ENCODE assay signal across 37 cellular contexts in the genomic region with DNA sequence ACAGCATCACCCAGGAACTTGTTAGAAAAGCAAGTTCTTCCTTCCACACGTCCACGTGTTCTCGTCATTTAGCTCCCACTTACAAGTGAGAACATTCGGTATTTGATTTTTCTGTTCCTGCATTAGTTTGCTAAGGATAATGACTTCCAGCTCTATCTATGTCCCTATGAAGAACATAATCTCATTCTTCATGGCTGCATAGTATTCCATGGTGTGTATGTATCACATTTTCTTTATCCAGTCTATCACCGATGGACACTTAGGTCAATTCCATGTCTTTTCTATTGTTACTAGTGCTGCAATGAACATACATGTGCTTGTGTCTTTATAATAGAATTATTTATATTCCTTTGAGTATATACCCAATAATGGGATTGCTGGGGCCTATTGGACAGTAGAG.
DNase-seq lines count a peak whose midpoint lies in the region; ATAC-seq, FAIRE-seq and TF ChIP-seq lines count a peak whose summit lies in the region.
"Had no signal": no experiment of that assay in that cellular context is flagged by ENCODE, and none has a peak within 500 bp of the region (broad histone marks: within the 10 kb centered on the region; RNA-seq: fewer than 3 reads in every experiment).

No MANE protein-coding gene starts in this region.

- no peaks in the 10 kb centered on the region for H3K9me3 Mint-ChIP-seq in effector memory CD8-positive, alpha-beta T cell
- H3K9me3 Mint-ChIP-seq in chondrocyte (ENCODE audit: low read depth): peaks cover 18% of the 10 kb centered on the region
- H3K9me3 Mint-ChIP-seq: CD8-positive, alpha-beta T cell had no signal

- POLR2A ChIA-PET in HEK293 (lab: Yijun Ruan, JAX): no interaction called here
- POLR2A ChIA-PET in K562 (lab: Yijun Ruan, JAX): interaction anchor here (2.3 kb wide), 1 partner anchor 21 kb away, joined by 10 read pairs; no protein-coding TSS in a partner anchor

- H3K4me3 Mint-ChIP-seq in effector memory CD8-positive, alpha-beta T cell: no peak overlapping the region
- no peak overlapping the region for H3K4me3 Mint-ChIP-seq in chondrocyte (ENCODE audit: unreplicated experiment)
- H3K4me3 Mint-ChIP-seq: B cell; CD14-positive monocyte; CD4-positive, alpha-beta memory T cell; CD4-positive, alpha-beta T cell; CD8-positive, alpha-beta memory T cell; CD8-positive, alpha-beta T cell had no signal

- H3K9me3 ChIP-seq in HEK293 (ENCODE audit: control insufficient read depth, insufficient read depth, low read depth, low read length): no peaks in the 10 kb centered on the region
- no peaks in the 10 kb centered on the region; the same call in 1 of the 2 replicates for H3K9me3 ChIP-seq in K562 (replicated peaks; ENCODE audit: control insufficient read depth, insufficient read depth, low read depth, low read length)
- H3K9me3 ChIP-seq in suprapubic skin: peaks cover 4% of the 10 kb centered on the region
- H3K9me3 ChIP-seq: A549, BE2C had no signal

- TF ChIP-seq EP300 in K562 (IDR thresholded peaks at IDR 0.05; ENCODE audit: low read length) (no peak), suprapubic skin (IDR thresholded peaks at IDR 0.05) (no peak)

- no peak for ATAC-seq in K562
- ATAC-seq in effector memory CD8-positive, alpha-beta T cell (replicated peaks): no peak
- ATAC-seq: A549; CD8-positive, alpha-beta T cell had no signal

- in situ Hi-C loops in K562 (cut with MboI): no loop called here

- H3K36me3 ChIP-seq in HEK293 (ENCODE audit: control insufficient read depth in 2 of 2, insufficient read depth in 1 of 2, low read length in 2 of 2): no peaks in the 10 kb centered on the region
- H3K36me3 ChIP-seq in K562 (ENCODE audit: control insufficient read depth, insufficient read depth, low read length): no peaks in the 10 kb centered on the region
- H3K36me3 ChIP-seq in suprapubic skin: no peaks in the 10 kb centered on the region
- H3K36me3 ChIP-seq: BE2C, BLaER1 had no signal

- no TSS peak for BruUV-seq in K562 (replicated peaks; lab: Mats Ljungman, UMichigan)

- TF ChIP-seq RAD21 in K562 (CRISPR knock-in tag; conservative IDR thresholded peaks at IDR 0.05 in 1 of 2, IDR thresholded peaks at IDR 0.05 in 1 of 2): no peak

- no peak overlapping the region for H3K4me2 ChIP-seq in K562 (ENCODE audit: insufficient read depth, low read length)
- H3K4me2 ChIP-seq: A549; BLaER1; BLaER1 treated with 17β-estradiol and CSF1 and Interleukin-3, amounts not matched to agents 10 nM and 100 nM had no signal

- H3K79me2 ChIP-seq in K562 (ENCODE audit: control insufficient read depth, insufficient read depth, low read length): no peaks in the 10 kb centered on the region

- H2AFZ ChIP-seq in K562 (ENCODE audit: low read depth, low read length): no peak overlapping the region

- H3K4me1 ChIP-seq in HEK293 (ENCODE audit: control insufficient read depth, insufficient read depth, low read length) (no peaks in the 10 kb centered on the region), K562 (replicated peaks in 1 of 2; ENCODE audit: control insufficient read depth in 2 of 2, insufficient read depth in 2 of 2, low read length in 2 of 2) (no peaks in the 10 kb centered on the region), suprapubic skin (no peaks in the 10 kb centered on the region)
- H3K4me1 ChIP-seq: A549; BE2C; BLaER1; BLaER1 treated with 17β-estradiol and CSF1 and Interleukin-3, amounts not matched to agents 10 nM and 100 nM had no signal

- DNase-seq in HTR-8/SVneo (ENCODE audit: insufficient read length, low spot score) (no peak), K562 (ENCODE audit: extremely low read depth in 1 of 4, low spot score in 3 of 4) (no peak), suprapubic skin (ENCODE audit: low spot score in 2 of 2) (no peak), posterior cingulate gyrus (no peak), chondrocyte (ENCODE audit: low spot score) (no peak)
- DNase-seq in effector memory CD8-positive, alpha-beta T cell: no peak
- DNase-seq: 8988T; ACHN; AML-193; BE2C; C1 segment of cervical spinal cord; Caco-2; Calu3; CD4-positive, alpha-beta memory T cell; CD4-positive, alpha-beta T cell; CD4-positive, CD25-positive, alpha-beta regulatory T cell; CD8-positive, alpha-beta memory T cell; CD8-positive, alpha-beta T cell; COR-L47; DMS 273 treated with DMSO at 0.1 percent for 48 hours; DMS153; DMS53; DMS79; DMS79 treated with DMSO at 0.1 percent for 48 hours; DND-41; EL had no signal

- no peak overlapping the region for H3K9ac ChIP-seq in K562 (ENCODE audit: insufficient read depth in 1 of 2, low read depth in 2 of 2, low read length in 2 of 2)
- H3K9ac ChIP-seq: BLaER1; BLaER1 treated with 17β-estradiol and CSF1 and Interleukin-3, amounts not matched to agents 10 nM and 100 nM had no signal

- no peaks in the 10 kb centered on the region for H3K27me3 ChIP-seq in K562 (ENCODE audit: control insufficient read depth in 2 of 2, insufficient read depth in 2 of 2, low read length in 2 of 2)
- H3K27me3 ChIP-seq in suprapubic skin: no peaks in the 10 kb centered on the region
- H3K27me3 ChIP-seq: BE2C; BLaER1; BLaER1 treated with 17β-estradiol and CSF1 and Interleukin-3, amounts not matched to agents 10 nM and 100 nM had no signal

- 53% methylated on average over 5 of the region's 5 CpGs for WGBS in K562 (ENCODE audit: insufficient coverage, low coverage, missing lambda C conversion rate)
- WGBS in suprapubic skin: 99% methylated on average over 5 of the region's 5 CpGs

- H3K9me1 ChIP-seq in K562 (ENCODE audit: control insufficient read depth, insufficient read depth, low read length): no peaks in the 10 kb centered on the region

- TF ChIP-seq POLR2A in K562 (conservative IDR thresholded peaks at IDR 0.05) (no peak), suprapubic skin (IDR thresholded peaks at IDR 0.05) (no peak)

- CTCF ChIA-PET in HEK293 (lab: Yijun Ruan, JAX) (interaction anchor here (0.7 to 1.7 kb wide), 2 partner anchors 17 to 123 kb away, joined by 3 to 4 read pairs; no protein-coding TSS in a partner anchor), K562 (lab: Yijun Ruan, JAX; ENCODE audit: low intra/inter-chr PET ratio) (no interaction called here)

- H3K36me3 Mint-ChIP-seq in effector memory CD8-positive, alpha-beta T cell (ENCODE audit: insufficient read depth): no peaks in the 10 kb centered on the region
- no peaks in the 10 kb centered on the region for H3K36me3 Mint-ChIP-seq in chondrocyte (ENCODE audit: low read depth)
- H3K36me3 Mint-ChIP-seq: CD14-positive monocyte; CD8-positive, alpha-beta memory T cell; CD8-positive, alpha-beta T cell had no signal

- no peak overlapping the region for H3K27ac Mint-ChIP-seq in effector memory CD8-positive, alpha-beta T cell
- H3K27ac Mint-ChIP-seq in chondrocyte (ENCODE audit: unreplicated experiment): no peak overlapping the region
- H3K27ac Mint-ChIP-seq: B cell; CD14-positive monocyte; CD4-positive, alpha-beta memory T cell; CD4-positive, alpha-beta T cell; CD4-positive, CD25-positive, alpha-beta regulatory T cell; CD8-positive, alpha-beta memory T cell; CD8-positive, alpha-beta T cell had no signal

- H3K4me3 ChIP-seq in HEK293 (ENCODE audit: low read depth, low read length): no peak overlapping the region
- no peak overlapping the region for H3K4me3 ChIP-seq in K562
- H3K4me3 ChIP-seq in suprapubic skin: no peak overlapping the region
- H3K4me3 ChIP-seq: A549; BLaER1; BLaER1 treated with 17β-estradiol and CSF1 and Interleukin-3, amounts not matched to agents 10 nM and 100 nM had no signal

- no peaks in the 10 kb centered on the region for H3K4me1 Mint-ChIP-seq in effector memory CD8-positive, alpha-beta T cell (ENCODE audit: low read depth in 2 of 2)
- H3K4me1 Mint-ChIP-seq in chondrocyte (ENCODE audit: low read depth): peaks cover 12% of the 10 kb centered on the region
- H3K4me1 Mint-ChIP-seq: B cell; CD14-positive monocyte; CD4-positive, alpha-beta memory T cell; CD4-positive, CD25-positive, alpha-beta regulatory T cell; CD8-positive, alpha-beta memory T cell had no signal

- FAIRE-seq in HTR-8/SVneo (lab: Jason Lieb, UNC) (peak; percentile 33), K562 (lab: Jason Lieb, UNC) (no peak)
- FAIRE-seq: A204.1, A549, D721Med had no signal

- H3K27ac ChIP-seq in HEK293 (ENCODE audit: extremely low read depth, low read depth, low read length): no peak overlapping the region
- H3K27ac ChIP-seq in VCaP: peak overlapping the region; percentile 73
- H3K27ac ChIP-seq in K562 (ENCODE audit: extremely low read depth, low read depth, low read length): no peak overlapping the region
- no peak overlapping the region for H3K27ac ChIP-seq in suprapubic skin
- H3K27ac ChIP-seq: 22Rv1; A549; BLaER1; BLaER1 treated with 17β-estradiol and CSF1 and Interleukin-3, amounts not matched to agents 10 nM and 100 nM; C4-2B had no signal

- intact Hi-C loops in K562 (cut with micrococcal nuclease) (no loop called here), posterior cingulate gyrus (cut with DNase I) (no loop called here)

- no peak for TF ChIP-seq CTCF in HEK293 (tag by site-specific recombination; IDR thresholded peaks at IDR 0.05)
- TF ChIP-seq CTCF in VCaP (conservative IDR thresholded peaks at IDR 0.05): no peak
- no peak for TF ChIP-seq CTCF in K562 (IDR thresholded peaks at IDR 0.05 in 2 of 3, conservative IDR thresholded peaks at IDR 0.05 in 1 of 3; ENCODE audit: insufficient read depth in 2 of 3, low read depth in 1 of 3, low read length in 3 of 3)
- TF ChIP-seq CTCF in suprapubic skin (IDR thresholded peaks at IDR 0.05): no peak
- TF ChIP-seq CTCF in chondrocyte (IDR thresholded peaks at IDR 0.05): no peak

- peaks cover 52 to 59% of the 10 kb centered on the region in 2 donors for H3K27me3 Mint-ChIP-seq in effector memory CD8-positive, alpha-beta T cell
- no peaks in the 10 kb centered on the region for H3K27me3 Mint-ChIP-seq in chondrocyte (ENCODE audit: low read depth)

- H4K20me1 ChIP-seq in K562 (replicated peaks; ENCODE audit: control insufficient read depth, insufficient read depth, low read length): no peaks in the 10 kb centered on the region
- H4K20me1 ChIP-seq: BLaER1; BLaER1 treated with 17β-estradiol and CSF1 and Interleukin-3, amounts not matched to agents 10 nM and 100 nM had no signal

TF ChIP-seq in HEK293, 187 proteins besides CTCF, POLR2A, EP300 and RAD21:
- TF ChIP-seq ZNF214 (tag by site-specific recombination; IDR thresholded peaks at IDR 0.05; ENCODE audit: borderline replicate concordance): no peak
- TF ChIP-seq ZNF146 (tag by site-specific recombination; IDR thresholded peaks at IDR 0.05): peak; percentile 68; the same call in 1 of the 2 replicates
TF ChIP-seq in HEK293: peak in this region for 1.

TF ChIP-seq in K562, 482 proteins besides CTCF, POLR2A, EP300 and RAD21 (continues in another document):
- TF ChIP-seq NR3C1 (CRISPR knock-in tag; IDR thresholded peaks at IDR 0.05) (no peak), NCOA6 (IDR thresholded peaks at IDR 0.05) (no peak), NFE2L1 (tag; IDR thresholded peaks at IDR 0.05; ENCODE audit: borderline replicate concordance, low read depth) (no peak), ZC3H4 (CRISPR knock-in tag; IDR thresholded peaks at IDR 0.05; ENCODE audit: borderline replicate concordance) (no peak)

Comparison
In these comparisons a context has a peak if more than half of its experiments do, and no peak if none do; other contexts are left out.
1. Of the 44 proteins assayed by ChIP-seq in both K562 and HEK293: peak only in K562: none; only in HEK293: none; in both: ZNF146; in neither: 43.